In the genomic region with DNA sequence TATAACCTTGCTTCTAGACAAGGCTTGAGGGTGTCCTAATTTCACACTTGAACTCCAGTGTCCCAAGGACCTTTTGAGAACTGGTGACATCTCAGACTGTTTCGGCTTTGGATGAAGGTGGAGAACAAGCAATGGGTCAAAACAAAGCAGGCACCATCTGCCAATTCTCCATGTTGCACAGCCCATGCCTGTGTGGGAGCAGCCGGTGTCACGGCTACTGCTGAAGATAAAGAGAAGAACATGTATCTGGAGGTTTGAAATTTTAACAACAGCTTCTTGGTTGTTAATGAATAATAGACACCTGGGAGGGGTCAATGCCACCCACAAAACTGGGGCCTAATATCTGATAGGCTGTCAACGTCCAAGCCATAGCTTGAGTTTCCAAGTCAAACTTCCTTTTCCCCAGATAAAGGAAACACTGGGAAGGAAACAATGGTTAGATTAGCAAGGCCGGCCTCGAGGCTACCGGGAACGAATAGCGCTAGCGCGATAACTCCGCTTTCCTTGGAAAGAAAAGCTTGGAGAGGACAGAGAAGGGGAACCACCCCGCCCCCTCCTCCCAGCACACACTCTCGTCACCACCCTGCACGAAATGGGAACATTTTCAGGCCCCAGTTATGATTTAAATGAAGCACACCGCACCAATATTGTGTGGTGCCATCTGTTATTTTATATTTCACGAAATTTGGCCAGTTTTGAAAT, we compare ENCODE assay signal across 22 cellular contexts. TPM values are rescaled to one million over a fixed set of nuclear protein-coding genes. Genes with fewer than 3 reads are reported as not detected.
"Had no signal": no experiment of that assay in that cellular context is flagged by ENCODE, and none has a peak within 500 bp of the region (broad histone marks: within the 10 kb centered on the region; RNA-seq: fewer than 3 reads in every experiment).

No MANE protein-coding gene starts in this region.

- H3K36me3 ChIP-seq: pancreas, sigmoid colon, stomach, tibial artery had no signal

- H3K4me2 ChIP-seq: hepatocyte had no signal

- DNase-seq: cerebellar nuclear complex; cortex of kidney; effector memory CD8-positive, alpha-beta T cell; head of caudate nucleus; left colon; mesenchymal stem cell; mucosa of descending colon; naive B cell; pancreas; sigmoid colon; stimulated activated CD4-positive, alpha-beta T cell treated with anti-CD3 and anti-CD28 coated beads, Interleukin-2, amount 100 ng/mL, for 24 hours; stimulated activated CD4-positive, alpha-beta T cell treated with anti-CD3 and anti-CD28 coated beads, Interleukin-4, amount 100 ng/mL, for 24 hours; stimulated activated naive CD4-positive, alpha-beta T cell treated with Interleukin-2 at 50 U/mL for 16 hours; stomach; testis; tibial artery had no signal

- H2AFZ ChIP-seq: hepatocyte had no signal

- H3K27me3 ChIP-seq: hepatocyte, pancreas, testis, tibial artery had no signal

- H3K4me1 ChIP-seq: pancreas, sigmoid colon, testis, tibial artery had no signal

- H3K27ac ChIP-seq: hepatocyte, pancreas, sigmoid colon, stomach, testis, tibial artery had no signal

- H3K9me3 ChIP-seq: mucosa of descending colon, pancreas, sigmoid colon, stomach, testis, tibial artery had no signal

- ATAC-seq: effector memory CD8-positive, alpha-beta T cell; left colon; mucosa of descending colon; natural killer cell treated with Interleukin-12 subunit alpha and Interleukin-12 subunit beta and Interleukin-15 and Interleukin-18, amount 100 ng/mL, for 72 hours; pancreas; stimulated activated effector memory CD8-positive, alpha-beta T cell treated with anti-CD3 and anti-CD28 coated beads, Interleukin-12 subunit alpha, Interleukin-12 subunit beta, amount 100 ng/mL, for 72 hours had no signal

- H3K4me3 ChIP-seq: hepatocyte, mucosa of descending colon, pancreas, sigmoid colon, stomach, testis, tibial artery had no signal

RNA-seq across cellular contexts. Expression of a gene that starts 21.7 kb away (rescaled TPM):
- total RNA-seq: dermis microvascular lymphatic vessel endothelial cell; fibroblast of villous mesenchyme; lung microvascular endothelial cell; natural killer cell treated with Interleukin-12 subunit alpha and Interleukin-12 subunit beta and Interleukin-15 and Interleukin-18, amount 100 ng/mL, for 72 hours had no signal
